ENCODE assay signal across 8 cellular contexts in genomic region chr6:138988469-138988834, GRCh38. TPM values are rescaled to one million over a fixed set of nuclear protein-coding genes. Genes with fewer than 3 reads are reported as not detected.
DNase-seq lines count a peak whose midpoint lies in the region; ATAC-seq, FAIRE-seq and TF ChIP-seq lines count a peak whose summit lies in the region.

No MANE protein-coding gene starts in this region.

- POLR2A ChIA-PET in activated CD4-positive, alpha-beta T cell treated with anti-CD3 and anti-CD28 coated beads, Interleukin-2, amount 10 ng/mL, durations not matched to agents 7 days and 5 days (lab: Charles Lee), result interaction anchor here (0.6 kb wide), 1 partner anchor 10 kb away, joined by 3 read pairs; no protein-coding TSS in a partner anchor

- CTCF ChIA-PET in activated CD4-positive, alpha-beta T cell treated with anti-CD3 and anti-CD28 coated beads, Interleukin-2, amount 10 ng/mL, durations not matched to agents 7 days and 5 days (lab: Charles Lee), result interaction anchor here (1.0 to 4.2 kb wide), 5 partner anchors 14 to 173 kb away, joined by 3 to 19 read pairs (median 6); no protein-coding TSS in a partner anchor

- WGBS in small intestine, 3 donors, result 2 to 8% (median 4%) methylated on average over 11 of the region's 11 CpGs

- H3K36me3 Mint-ChIP-seq in activated CD4-positive, alpha-beta T cell treated with anti-CD3 and anti-CD28 coated beads, Interleukin-2, amount 10 ng/mL, durations not matched to agents 7 days and 5 days (ENCODE audit: low read depth), result no peaks in the 10 kb centered on the region

- H3K36me3 ChIP-seq in SJSA1 (peaks cover 8% of the 10 kb centered on the region), small intestine (ENCODE audit: control insufficient read depth in 2 of 2, insufficient read depth in 2 of 2, low read length in 2 of 2) (no peaks in the 10 kb centered on the region)

- no peaks in the 10 kb centered on the region for H3K27me3 ChIP-seq in SJSA1 (replicated peaks)
- H3K27me3 ChIP-seq in small intestine (ENCODE audit: control insufficient read depth in 2 of 2, insufficient read depth in 2 of 2, low read length in 2 of 2), result no peaks in the 10 kb centered on the region

- no peak for TF ChIP-seq CTCF in fibroblast of villous mesenchyme (IDR thresholded peaks at IDR 0.05; ENCODE audit: insufficient read depth, low read depth, low read length)

- peak overlapping the region; percentile 85 for H3K4me3 Mint-ChIP-seq in activated CD4-positive, alpha-beta T cell treated with anti-CD3 and anti-CD28 coated beads, Interleukin-2, amount 10 ng/mL, durations not matched to agents 7 days and 5 days

- H3K27me3 Mint-ChIP-seq in activated CD4-positive, alpha-beta T cell treated with anti-CD3 and anti-CD28 coated beads, Interleukin-2, amount 10 ng/mL, durations not matched to agents 7 days and 5 days, result no peaks in the 10 kb centered on the region

- peak overlapping the region; percentile 96 for H3K27ac Mint-ChIP-seq in activated CD4-positive, alpha-beta T cell treated with anti-CD3 and anti-CD28 coated beads, Interleukin-2, amount 10 ng/mL, durations not matched to agents 7 days and 5 days

- no peaks in the 10 kb centered on the region for H3K9me3 ChIP-seq in SJSA1 (replicated peaks)
- H3K9me3 ChIP-seq in small intestine (ENCODE audit: control insufficient read depth, low read depth), result no peaks in the 10 kb centered on the region

- no peaks in the 10 kb centered on the region for H3K9me3 Mint-ChIP-seq in activated CD4-positive, alpha-beta T cell treated with anti-CD3 and anti-CD28 coated beads, Interleukin-2, amount 10 ng/mL, durations not matched to agents 7 days and 5 days

- ATAC-seq in HG02973 (IDR thresholded peaks at IDR 0.05; ENCODE audit: unreplicated experiment), result peak; percentile 7

- H3K27ac ChIP-seq in SJSA1 (no peak overlapping the region), small intestine (ENCODE audit: low read depth in 1 of 2, low read length in 1 of 2) (no peak overlapping the region)

- H3K4me1 ChIP-seq in SJSA1 (replicated peaks) (peaks cover 19% of the 10 kb centered on the region), small intestine (ENCODE audit: control insufficient read depth in 2 of 2, insufficient read depth in 1 of 2, low read depth in 1 of 2, low read length in 1 of 2) (peaks cover 10 to 18% of the 10 kb centered on the region in 2 donors)

- H3K4me1 Mint-ChIP-seq in activated CD4-positive, alpha-beta T cell treated with anti-CD3 and anti-CD28 coated beads, Interleukin-2, amount 10 ng/mL, durations not matched to agents 7 days and 5 days, result peaks cover 6% of the 10 kb centered on the region

- H3K4me3 ChIP-seq in SJSA1, result peak overlapping the region; percentile 93
- peak overlapping the region; percentile 81 for H3K4me3 ChIP-seq in fibroblast of villous mesenchyme (ENCODE audit: low read depth, low read length)
- peak overlapping the region; percentile 97 to 98 for H3K4me3 ChIP-seq in small intestine (ENCODE audit: low read depth in 1 of 2, low read length in 2 of 2)

- FAIRE-seq in small intestine (lab: Jason Lieb, UNC), result no peak

- DNase-seq in activated CD4-positive, alpha-beta T cell treated with anti-CD3 and anti-CD28 coated beads, Interleukin-2, amount 10 ng/mL, durations not matched to agents 7 days and 5 days, result no peak
- no peak for DNase-seq in activated CD4-positive, alpha-beta T cell treated with anti-CD3 and anti-CD28 coated beads, Interleukin-2, amount 50 U/mL, for 48 hours
- no peak for DNase-seq in SJSA1 (ENCODE audit: low read depth in 1 of 2, low spot score in 2 of 2)
- no peak for DNase-seq in fibroblast of villous mesenchyme (ENCODE audit: low read depth)
- DNase-seq in small intestine, result no peak
- no peak for DNase-seq in stimulated activated CD4-positive, alpha-beta T cell treated with anti-CD3 and anti-CD28 coated beads, Interleukin-4, amount 100 ng/mL, for 24 hours
- no peak for DNase-seq in hippocampal formation (lab: John Stamatoyannopoulos, UW)

RNA-seq across cellular contexts. Expression of gene REPS1, which starts 0.4 kb away (rescaled TPM):
- total RNA-seq in activated CD4-positive, alpha-beta T cell treated with anti-CD3 and anti-CD28 coated beads, Interleukin-2, amount 10 ng/mL, durations not matched to agents 7 days and 5 days, result 10 to 100 TPM; 44.5 to 58.1 TPM
- total RNA-seq in SJSA1 (2014; rRNA removed; shearing (Covaris generic)), result 26.2 and 27.1 TPM in 2 replicates
- 27.4 and 43.2 TPM in 2 replicates for total RNA-seq in fibroblast of villous mesenchyme
- 10 to 100 TPM; 18.7 to 21.9 (median 21.6) TPM for polyA plus RNA-seq in small intestine

RNA-seq across cellular contexts. Expression of gene ABRACL, which starts 40.1 kb away (rescaled TPM):
- total RNA-seq in activated CD4-positive, alpha-beta T cell treated with anti-CD3 and anti-CD28 coated beads, Interleukin-2, amount 10 ng/mL, durations not matched to agents 7 days and 5 days, result 100 to 1,000 TPM; 132 to 174 TPM
- 33.6 and 36.2 TPM in 2 replicates for total RNA-seq in SJSA1 (2014; rRNA removed; shearing (Covaris generic))
- 35.4 and 54.4 TPM in 2 replicates for total RNA-seq in fibroblast of villous mesenchyme
- polyA plus RNA-seq in small intestine, result 100 to 1,000 TPM; 106 to 227 (median 178) TPM
